12 cellular contexts compared by ENCODE assay signal in genomic region chr14:68141531-68142088, GRCh38.
DNase-seq lines count a peak whose midpoint lies in the region; ATAC-seq and TF ChIP-seq lines count a peak whose summit lies in the region.
"Had no signal": no experiment of that assay in that cellular context is flagged by ENCODE, and none has a peak within 500 bp of the region (broad histone marks: within the 10 kb centered on the region; RNA-seq: fewer than 3 reads in every experiment).

No MANE protein-coding gene starts in this region.

- H2BK12ac ChIP-seq in trophoblast cell (ENCODE audit: low read length), result no peak overlapping the region

- H2BK5ac ChIP-seq in trophoblast cell (ENCODE audit: low read depth, low read length, poor library complexity), result no peak overlapping the region

- peaks cover 8% of the 10 kb centered on the region for H3K79me2 ChIP-seq in trophoblast cell (ENCODE audit: control insufficient read depth, insufficient read depth, low read length, poor library complexity)

- H2AK5ac ChIP-seq in trophoblast cell (ENCODE audit: low read length), result no peak overlapping the region

- no peak overlapping the region for H3K4ac ChIP-seq in trophoblast cell (ENCODE audit: low read depth, low read length)

- no peak overlapping the region for H4K91ac ChIP-seq in trophoblast cell (ENCODE audit: low read depth, low read length)

- H3K79me1 ChIP-seq in trophoblast cell (ENCODE audit: low read length), result peaks cover 35% of the 10 kb centered on the region

- no peaks in the 10 kb centered on the region for H3K9me3 ChIP-seq in esophagus squamous epithelium
- H3K9me3 ChIP-seq in trophoblast cell (ENCODE audit: insufficient read depth, low read depth, low read length), result no peaks in the 10 kb centered on the region
- H3K9me3 ChIP-seq: heart left ventricle had no signal

- no peak overlapping the region for H4K8ac ChIP-seq in trophoblast cell (ENCODE audit: low read depth, low read length)

- H3K4me1 ChIP-seq in esophagus squamous epithelium, result peaks cover 19 to 100% (median 49%) of the 10 kb centered on the region in 3 donors
- H3K4me1 ChIP-seq in trophoblast cell (ENCODE audit: control insufficient read depth in 1 of 2, insufficient read depth in 2 of 2, low read length in 2 of 2), result peaks cover 18 to 21% of the 10 kb centered on the region in 2 experiments

- H3K27me3 ChIP-seq in esophagus squamous epithelium (no peaks in the 10 kb centered on the region), trophoblast cell (ENCODE audit: insufficient read depth, low read length) (no peaks in the 10 kb centered on the region)
- H3K27me3 ChIP-seq: heart left ventricle had no signal

- no peak for ATAC-seq in HG02870 (IDR thresholded peaks at IDR 0.05; ENCODE audit: unreplicated experiment)
- ATAC-seq: heart left ventricle had no signal

- H3K4me3 ChIP-seq in esophagus squamous epithelium (no peak overlapping the region), trophoblast cell (ENCODE audit: low read depth, low read length) (no peak overlapping the region)
- H3K4me3 ChIP-seq: heart left ventricle had no signal

- H3K9ac ChIP-seq in trophoblast cell (ENCODE audit: low read length), result no peak overlapping the region

- H3K18ac ChIP-seq in trophoblast cell (ENCODE audit: low read length), result no peak overlapping the region

- H4K12ac ChIP-seq in trophoblast cell (ENCODE audit: low read depth, low read length), result no peak overlapping the region

- H2BK120ac ChIP-seq in trophoblast cell (ENCODE audit: insufficient read depth, low read length, poor library complexity), result no peak overlapping the region

- H3K36me3 ChIP-seq in esophagus squamous epithelium (no peaks in the 10 kb centered on the region), trophoblast cell (ENCODE audit: control insufficient read depth in 1 of 2, insufficient read depth in 2 of 2, low read length in 2 of 2) (no peaks in the 10 kb centered on the region)
- H3K36me3 ChIP-seq: heart left ventricle had no signal

- no peak overlapping the region for H3K23ac ChIP-seq in trophoblast cell (ENCODE audit: low read length)

- 46 to 57% methylated on average over 5 of the region's 5 CpGs for WGBS in esophagus squamous epithelium, 2 donors
- no CpG with 5 or more reads among the region's 5 CpGs for WGBS in trophoblast cell (ENCODE audit: extremely low coverage, insufficient coverage, insufficient read length)

- H3K27ac ChIP-seq in esophagus squamous epithelium, result peak overlapping the region; percentile 4 to 83 (median 68)
- H3K27ac ChIP-seq in trophoblast cell (ENCODE audit: low read depth, low read length), result peak overlapping the region; percentile 77

- no peak for TF ChIP-seq CTCF in esophagus squamous epithelium (IDR thresholded peaks at IDR 0.05)

- no peak for TF ChIP-seq POLR2A in esophagus squamous epithelium (IDR thresholded peaks at IDR 0.05)

- no peak overlapping the region for H3K14ac ChIP-seq in trophoblast cell (ENCODE audit: low read length)

- no peak overlapping the region for H3K4me2 ChIP-seq in trophoblast cell (ENCODE audit: low read length)

- intact Hi-C loops in esophagus squamous epithelium (cut with DNase I), result loop anchor here (10.0 kb wide), 1 partner anchor 197 kb away; no protein-coding TSS in a partner anchor

- DNase-seq in ELR (ENCODE audit: low read depth), result peak; percentile 70
- DNase-seq in RPMI7951 (ENCODE audit: low read depth), result peak; percentile 24
- DNase-seq in esophagus squamous epithelium (lab: John Stamatoyannopoulos, UW), result no peak
- DNase-seq in trophoblast cell, result peak in 1 of 2 donors; percentile 31
- no peak for DNase-seq in activated CD8-positive, alpha-beta memory T cell treated with anti-CD3 and anti-CD28 coated beads, Interleukin-2, amount 50 U/mL, for 48 hours
- DNase-seq in epidermal melanocyte (ENCODE audit: insufficient read length, low spot score), result no peak
- DNase-seq in AG08395 (ENCODE audit: low spot score), result no peak
- DNase-seq: aorta; CD4-positive, CD25-positive, alpha-beta regulatory T cell; heart left ventricle; NCI-H187 treated with DMSO at 0.1 percent for 48 hours had no signal

- no peak overlapping the region for H2AFZ ChIP-seq in trophoblast cell (ENCODE audit: insufficient read depth, low read length, poor library complexity)

Comparison
In these comparisons a context has a peak if more than half of its experiments do, and no peak if none do; other contexts are left out.
1. DNase-seq: peak in ELR (single experiment) and RPMI7951 (single experiment); none in esophagus squamous epithelium (single experiment), activated CD8-positive, alpha-beta memory T cell treated with anti-CD3 and anti-CD28 coated beads, Interleukin-2, amount 50 U/mL, for 48 hours (single experiment), epidermal melanocyte (single experiment) and AG08395 (single experiment).